ENCODE assay signal across 8 cellular contexts in the genomic region with DNA sequence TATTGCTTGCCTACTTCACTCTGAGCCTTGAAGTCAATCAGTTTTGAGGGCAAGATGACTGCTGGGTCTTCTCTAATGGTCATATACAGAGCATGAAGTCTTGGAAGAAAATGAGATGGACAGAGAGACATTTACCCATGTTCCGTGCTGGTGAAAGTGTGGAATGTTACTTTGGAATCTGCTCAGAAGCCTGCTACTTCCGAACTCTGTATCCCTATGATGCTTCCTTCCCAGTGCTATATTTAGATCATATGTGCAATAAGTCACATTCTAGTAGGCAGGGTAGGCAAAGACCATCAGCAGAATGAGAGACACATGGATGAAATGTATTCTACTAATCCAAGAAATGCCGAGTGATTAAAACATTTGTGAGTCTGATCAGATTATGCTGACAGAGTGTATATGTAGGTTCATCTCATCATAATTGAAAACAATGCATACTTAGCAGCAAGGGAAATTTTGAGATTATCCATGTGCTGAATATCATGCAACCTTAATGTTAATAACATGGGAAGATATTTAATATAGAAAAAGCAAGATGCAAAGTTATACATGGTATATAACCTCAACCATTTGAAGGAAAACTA.
DNase-seq lines count a peak whose midpoint lies in the region; ATAC-seq and TF ChIP-seq lines count a peak whose summit lies in the region.
"Had no signal": no experiment of that assay in that cellular context is flagged by ENCODE, and none has a peak within 500 bp of the region (broad histone marks: within the 10 kb centered on the region; RNA-seq: fewer than 3 reads in every experiment).

No MANE protein-coding gene starts in this region.

- H3K4me3 ChIP-seq in fibroblast of lung (replicated peaks in 1 of 4; ENCODE audit: control extremely low read depth in 1 of 4, insufficient read depth in 1 of 4, low read depth in 3 of 4, low read length in 4 of 4): no peak overlapping the region
- H3K4me3 ChIP-seq in parathyroid adenoma (ENCODE audit: low read depth, low read length): no peak overlapping the region
- H3K4me3 ChIP-seq: ovary had no signal

- peaks cover 10% of the 10 kb centered on the region for H3K4me1 ChIP-seq in fibroblast of lung (ENCODE audit: control insufficient read depth, extremely low read depth, insufficient read depth, low read length)
- H3K4me1 ChIP-seq in parathyroid adenoma: peaks cover 33% of the 10 kb centered on the region

- H3K36me3 Mint-ChIP-seq in WTC11: peaks cover 2% of the 10 kb centered on the region; the same call in 1 of the 2 replicates

- H3K36me3 ChIP-seq in fibroblast of lung (ENCODE audit: control insufficient read depth, insufficient read depth, low read length) (no peaks in the 10 kb centered on the region), parathyroid adenoma (ENCODE audit: control insufficient read depth, insufficient read depth, low read length) (no peaks in the 10 kb centered on the region)
- H3K36me3 ChIP-seq: ovary had no signal

- H3K9me3 Mint-ChIP-seq in WTC11: no peaks in the 10 kb centered on the region

- H3K27ac ChIP-seq in fibroblast of lung (ENCODE audit: insufficient read depth, low read length) (no peak overlapping the region), parathyroid adenoma (no peak overlapping the region)
- H3K27ac ChIP-seq: ovary had no signal

- peaks cover 97% of the 10 kb centered on the region for H3K79me2 ChIP-seq in fibroblast of lung (ENCODE audit: control insufficient read depth, insufficient read depth, low read length)
- H3K79me2 ChIP-seq in parathyroid adenoma: peaks cover 54% of the 10 kb centered on the region

- CTCF ChIA-PET in WTC11 (lab: Charles Lee): interaction anchor here (0.6 to 2.9 kb wide), 9 partner anchors 8 to 169 kb away, joined by 3 to 28 read pairs (median 9); no protein-coding TSS in a partner anchor

- H3K4me3 Mint-ChIP-seq in WTC11: no peak overlapping the region

- H2AFZ ChIP-seq in fibroblast of lung (ENCODE audit: low read length) (no peak overlapping the region), parathyroid adenoma (no peak overlapping the region)

- DNase-seq in GM04503 (ENCODE audit: low read depth) (peak; percentile 12), WTC11 (ENCODE audit: low spot score) (no peak), fibroblast of lung (ENCODE audit: low read depth in 2 of 2) (peak in 1 of 2 donors; percentile 31), NCI-H128 (lab: John Stamatoyannopoulos, UW; ENCODE audit: unreplicated experiment) (no peak), HPDE6-E6E7 (ENCODE audit: extremely low spot score) (no peak)
- DNase-seq: ovary had no signal

- H3K27me3 Mint-ChIP-seq in WTC11 (ENCODE audit: low read depth): no peaks in the 10 kb centered on the region

- H3K27me3 ChIP-seq in fibroblast of lung (ENCODE audit: control insufficient read depth, insufficient read depth, low read length) (no peaks in the 10 kb centered on the region), parathyroid adenoma (ENCODE audit: control insufficient read depth, insufficient read depth, low read length) (no peaks in the 10 kb centered on the region)
- H3K27me3 ChIP-seq: ovary had no signal

- POLR2A ChIA-PET in WTC11 (lab: Charles Lee): no interaction called here

- H3K9ac ChIP-seq in fibroblast of lung (ENCODE audit: insufficient read depth, low read length) (no peak overlapping the region), parathyroid adenoma (no peak overlapping the region)

- peaks cover 10% of the 10 kb centered on the region for H4K20me1 ChIP-seq in fibroblast of lung (ENCODE audit: control insufficient read depth, extremely low read depth, insufficient read depth, low read length)

- H3K4me1 Mint-ChIP-seq in WTC11: peaks cover 59% of the 10 kb centered on the region

- H3K9me3 ChIP-seq in fibroblast of lung (ENCODE audit: control insufficient read depth, insufficient read depth, low read depth, low read length) (no peaks in the 10 kb centered on the region), parathyroid adenoma (ENCODE audit: control insufficient read depth, low read length) (no peaks in the 10 kb centered on the region)
- H3K9me3 ChIP-seq: ovary had no signal

- ATAC-seq in WTC11: no peak
- no peak for ATAC-seq in HG02798 (IDR thresholded peaks at IDR 0.05; ENCODE audit: poor library complexity, unreplicated experiment)

- TF ChIP-seq CTCF in WTC11 (IDR thresholded peaks at IDR 0.05) (no peak), fibroblast of lung (conservative IDR thresholded peaks at IDR 0.05 in 1 of 2, IDR thresholded peaks at IDR 0.05 in 1 of 2; ENCODE audit: low read depth in 1 of 2, low read length in 2 of 2) (no peak), parathyroid adenoma (IDR thresholded peaks at IDR 0.05) (no peak)

- H3K4me2 ChIP-seq in fibroblast of lung (ENCODE audit: extremely low read depth, insufficient read depth, low read length): peak overlapping the region; percentile 21
- H3K4me2 ChIP-seq in parathyroid adenoma (ENCODE audit: low read length): peak overlapping the region; percentile 15

- peak overlapping the region; percentile 6; the same call in 1 of the 2 replicates for H3K27ac Mint-ChIP-seq in WTC11

TF ChIP-seq in WTC11, 78 proteins besides CTCF, POLR2A, EP300 and RAD21 (continues in another document):
- TF ChIP-seq ESRRA (CRISPR knock-in tag; IDR thresholded peaks at IDR 0.05; ENCODE audit: borderline replicate concordance) (no peak), GTF2I (CRISPR knock-in tag; conservative IDR thresholded peaks at IDR 0.05) (no peak), PRRX2 (CRISPR knock-in tag; IDR thresholded peaks at IDR 0.05) (no peak), OVOL2 (CRISPR knock-in tag; IDR thresholded peaks at IDR 0.05; ENCODE audit: borderline replicate concordance) (no peak), CBFB (CRISPR knock-in tag; IDR thresholded peaks at IDR 0.05; ENCODE audit: low read depth) (no peak), IRF2 (CRISPR knock-in tag; IDR thresholded peaks at IDR 0.05; ENCODE audit: borderline replicate concordance, low read depth) (no peak), NR2C2 (CRISPR knock-in tag; IDR thresholded peaks at IDR 0.05) (no peak), TP53 (CRISPR knock-in tag; IDR thresholded peaks at IDR 0.05) (no peak), ZSCAN18 (CRISPR knock-in tag; IDR thresholded peaks at IDR 0.05) (no peak), ZBTB43 (CRISPR knock-in tag; IDR thresholded peaks at IDR 0.05) (no peak), RELA (CRISPR knock-in tag; IDR thresholded peaks at IDR 0.05; ENCODE audit: borderline replicate concordance) (no peak)
- TF ChIP-seq, protein P1, sequence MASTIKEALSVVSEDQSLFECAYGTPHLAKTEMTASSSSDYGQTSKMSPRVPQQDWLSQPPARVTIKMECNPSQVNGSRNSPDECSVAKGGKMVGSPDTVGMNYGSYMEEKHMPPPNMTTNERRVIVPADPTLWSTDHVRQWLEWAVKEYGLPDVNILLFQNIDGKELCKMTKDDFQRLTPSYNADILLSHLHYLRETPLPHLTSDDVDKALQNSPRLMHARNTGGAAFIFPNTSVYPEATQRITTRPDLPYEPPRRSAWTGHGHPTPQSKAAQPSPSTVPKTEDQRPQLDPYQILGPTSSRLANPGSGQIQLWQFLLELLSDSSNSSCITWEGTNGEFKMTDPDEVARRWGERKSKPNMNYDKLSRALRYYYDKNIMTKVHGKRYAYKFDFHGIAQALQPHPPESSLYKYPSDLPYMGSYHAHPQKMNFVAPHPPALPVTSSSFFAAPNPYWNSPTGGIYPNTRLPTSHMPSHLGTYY (CRISPR knock-in tag; IDR thresholded peaks at IDR 0.05): no peak
- TF ChIP-seq, protein P2, sequence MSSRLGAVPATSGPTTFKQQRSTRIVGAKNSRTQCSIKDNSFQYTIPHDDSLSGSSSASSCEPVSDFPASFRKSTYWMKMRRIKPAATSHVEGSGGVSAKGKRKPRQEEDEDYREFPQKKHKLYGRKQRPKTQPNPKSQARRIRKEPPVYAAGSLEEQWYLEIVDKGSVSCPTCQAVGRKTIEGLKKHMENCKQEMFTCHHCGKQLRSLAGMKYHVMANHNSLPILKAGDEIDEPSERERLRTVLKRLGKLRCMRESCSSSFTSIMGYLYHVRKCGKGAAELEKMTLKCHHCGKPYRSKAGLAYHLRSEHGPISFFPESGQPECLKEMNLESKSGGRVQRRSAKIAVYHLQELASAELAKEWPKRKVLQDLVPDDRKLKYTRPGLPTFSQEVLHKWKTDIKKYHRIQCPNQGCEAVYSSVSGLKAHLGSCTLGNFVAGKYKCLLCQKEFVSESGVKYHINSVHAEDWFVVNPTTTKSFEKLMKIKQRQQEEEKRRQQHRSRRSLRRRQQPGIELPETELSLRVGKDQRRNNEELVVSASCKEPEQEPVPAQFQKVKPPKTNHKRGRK (CRISPR knock-in tag; IDR thresholded peaks at IDR 0.05; ENCODE audit: borderline replicate concordance): no peak
